Comparison of ENCODE assay signal across 8 cellular contexts in genomic region chrX:71618303-71618721, GRCh38.
DNase-seq lines count a peak whose midpoint lies in the region; ATAC-seq and TF ChIP-seq lines count a peak whose summit lies in the region.

TSS of gene CXCR3 (minus strand) at chrX:71618511. CDS start at chrX:71618449, 62 bp downstream.

- H3K27ac Mint-ChIP-seq in stimulated activated effector memory CD8-positive, alpha-beta T cell treated with anti-CD3 and anti-CD28 coated beads, Interleukin-12 subunit alpha, Interleukin-12 subunit beta, amount 100 ng/mL, for 72 hours: peak within 1 kb of the TSS; percentile 95

- peak; percentile 53 for ATAC-seq in GM19452 (IDR thresholded peaks at IDR 0.05; ENCODE audit: unreplicated experiment)
- ATAC-seq in HG03469 (IDR thresholded peaks at IDR 0.05; ENCODE audit: unreplicated experiment): peak; percentile 45
- ATAC-seq in stimulated activated effector memory CD8-positive, alpha-beta T cell treated with anti-CD3 and anti-CD28 coated beads, Interleukin-12 subunit alpha, Interleukin-12 subunit beta, amount 100 ng/mL, for 72 hours: peak; percentile 70

- H3K4me3 Mint-ChIP-seq in stimulated activated effector memory CD8-positive, alpha-beta T cell treated with anti-CD3 and anti-CD28 coated beads, Interleukin-12 subunit alpha, Interleukin-12 subunit beta, amount 100 ng/mL, for 72 hours: peak within 1 kb of the TSS; percentile 83

- DNase-seq in activated CD4-positive, alpha-beta T cell treated with anti-CD3 and anti-CD28 coated beads for 48 hours: peak; percentile 83
- no peak for DNase-seq in erythroblast (lab: John Stamatoyannopoulos, UW)
- peak; percentile 41 to 80 for DNase-seq in stimulated activated effector memory CD8-positive, alpha-beta T cell treated with anti-CD3 and anti-CD28 coated beads, Interleukin-12 subunit alpha, Interleukin-12 subunit beta, amount 100 ng/mL, for 72 hours (ENCODE audit: low spot score in 2 of 2)
- no peak for DNase-seq in NCI-H774 (lab: John Stamatoyannopoulos, UW)
- no peak for DNase-seq in T1000 (lab: John Stamatoyannopoulos, UW)
- DNase-seq in NCI-H146 treated with DMSO at 0.1 percent for 48 hours (lab: John Stamatoyannopoulos, UW; ENCODE audit: unreplicated experiment): no peak

- H3K9me3 Mint-ChIP-seq in stimulated activated effector memory CD8-positive, alpha-beta T cell treated with anti-CD3 and anti-CD28 coated beads, Interleukin-12 subunit alpha, Interleukin-12 subunit beta, amount 100 ng/mL, for 72 hours: no peaks in the 10 kb centered on the region

- peaks cover 77% of the 10 kb centered on the region for H3K4me1 Mint-ChIP-seq in stimulated activated effector memory CD8-positive, alpha-beta T cell treated with anti-CD3 and anti-CD28 coated beads, Interleukin-12 subunit alpha, Interleukin-12 subunit beta, amount 100 ng/mL, for 72 hours

- H3K36me3 Mint-ChIP-seq in stimulated activated effector memory CD8-positive, alpha-beta T cell treated with anti-CD3 and anti-CD28 coated beads, Interleukin-12 subunit alpha, Interleukin-12 subunit beta, amount 100 ng/mL, for 72 hours: peaks cover 64% of the 10 kb centered on the region

- peak; percentile 16 for TF ChIP-seq POLR2A in erythroblast (IDR thresholded peaks at IDR 0.05; ENCODE audit: low read length)

Comparison
In these comparisons a context has a peak if more than half of its experiments do, and no peak if none do; other contexts are left out.
1. DNase-seq: peak in activated CD4-positive, alpha-beta T cell treated with anti-CD3 and anti-CD28 coated beads for 48 hours (single experiment) and stimulated activated effector memory CD8-positive, alpha-beta T cell treated with anti-CD3 and anti-CD28 coated beads, Interleukin-12 subunit alpha, Interleukin-12 subunit beta, amount 100 ng/mL, for 72 hours (2 of 2); none in erythroblast (0 of 2), NCI-H774 (single experiment), T1000 (single experiment) and NCI-H146 treated with DMSO at 0.1 percent for 48 hours (single experiment).
2. Peak in every context shown above with its lines, with median percentiles within 50 percentile points of each other: ATAC-seq.